8 cellular contexts compared by ENCODE assay signal in the genomic region with DNA sequence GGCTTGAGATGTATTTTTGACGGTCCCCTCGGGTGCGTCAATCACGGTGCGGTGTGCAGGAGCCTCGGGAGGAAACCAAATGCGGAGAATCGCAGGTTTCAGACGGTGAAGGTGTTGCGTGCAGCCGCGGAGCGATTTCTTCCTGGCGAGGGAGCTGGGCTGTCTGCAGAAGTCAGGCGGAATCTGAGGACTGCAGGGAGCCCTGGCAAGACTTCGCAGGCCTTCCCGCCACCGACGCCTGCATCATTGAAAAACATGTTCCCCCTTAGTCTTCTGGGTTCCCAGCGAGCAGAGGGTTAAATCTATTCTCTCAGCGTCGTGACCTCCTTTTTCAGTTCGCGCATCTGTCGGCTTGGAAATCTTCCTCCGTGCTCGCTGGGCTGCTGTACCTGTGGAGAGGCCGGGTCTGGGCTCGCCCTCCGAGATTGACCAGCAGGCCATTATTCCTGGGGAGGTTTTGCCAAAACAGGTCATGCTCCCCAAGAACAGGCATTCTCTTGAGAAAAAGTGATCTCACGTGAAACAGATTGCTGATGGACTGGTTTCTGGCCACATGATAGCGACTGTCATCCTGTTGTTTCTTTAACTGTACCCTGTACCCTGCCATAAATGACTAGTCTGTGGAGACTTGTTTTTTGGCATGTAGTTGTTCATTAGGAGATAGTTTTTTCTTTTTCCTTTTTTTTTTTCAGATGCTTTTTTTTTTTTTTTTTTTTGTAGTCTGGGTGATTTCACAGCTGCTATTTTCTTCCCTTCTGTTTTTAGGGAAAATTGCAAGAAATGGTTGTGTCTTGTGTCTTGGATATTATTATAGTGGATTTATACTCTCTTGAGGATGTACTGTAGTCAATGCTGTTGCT. TPM values are rescaled to one million over a fixed set of nuclear protein-coding genes. Genes with fewer than 3 reads are reported as not detected.
DNase-seq lines count a peak whose midpoint lies in the region; ATAC-seq and TF ChIP-seq lines count a peak whose summit lies in the region.

No MANE protein-coding gene starts in this region.

- intact Hi-C loops in CD4-positive, alpha-beta T cell (cut with DNase I, micrococcal nuclease), result loop anchor here (1.0 to 5.0 kb wide), 4 partner anchors 32 to 57 kb away; no protein-coding TSS in a partner anchor

- peak overlapping the region; percentile 93 for H3K27ac Mint-ChIP-seq in CD4-positive, alpha-beta T cell
- peak overlapping the region; percentile 92 for H3K27ac Mint-ChIP-seq in activated CD8-positive, alpha-beta memory T cell treated with anti-CD3 and anti-CD28 coated beads, Interleukin-2, amount 10 ng/mL, durations not matched to agents 7 days and 5 days
- H3K27ac Mint-ChIP-seq in nephron progenitor cell, result peak overlapping the region; percentile 97

- H3K27me3 ChIP-seq in CD4-positive, alpha-beta T cell (ENCODE audit: control insufficient read depth, insufficient read depth, low read length), result no peaks in the 10 kb centered on the region
- H3K27me3 ChIP-seq in upper lobe of left lung, result no peaks in the 10 kb centered on the region

- no peaks in the 10 kb centered on the region for H3K36me3 ChIP-seq in upper lobe of left lung

- TF ChIP-seq CTCF in CD4-positive, alpha-beta T cell (IDR thresholded peaks at IDR 0.05), result no peak
- TF ChIP-seq CTCF in epithelial cell of esophagus (IDR thresholded peaks at IDR 0.05; ENCODE audit: insufficient read depth, low read depth, low read length, missing control alignments) (no peak), nephron progenitor cell (IDR thresholded peaks at IDR 0.05) (no peak), upper lobe of left lung (IDR thresholded peaks at IDR 0.05) (no peak)

- H3K4me3 ChIP-seq in epithelial cell of esophagus (ENCODE audit: low read length) (peak overlapping the region; percentile 54), upper lobe of left lung (peak overlapping the region; percentile 9 to 93 (median 82))

- peak; percentile 5 to 54 (median 36) for DNase-seq in CD4-positive, alpha-beta T cell
- DNase-seq in NCI-H2227 treated with DMSO at 0.1 percent for 48 hours (lab: John Stamatoyannopoulos, UW), result peak; percentile 55
- DNase-seq in activated CD8-positive, alpha-beta memory T cell treated with anti-CD3 and anti-CD28 coated beads, Interleukin-2, amount 10 ng/mL, durations not matched to agents 7 days and 5 days, result peak; percentile 71
- DNase-seq in epithelial cell of esophagus (ENCODE audit: low read depth), result peak; percentile 59
- no peak for DNase-seq in nephron progenitor cell
- DNase-seq in upper lobe of left lung, result peak in 1 of 2 donors; percentile 24

- H3K4me1 ChIP-seq in upper lobe of left lung, result peaks cover 11 to 26% (median 16%) of the 10 kb centered on the region in 4 donors

- peak overlapping the region; percentile 76 for H3K27ac ChIP-seq in CD4-positive, alpha-beta T cell (ENCODE audit: low read depth, low read length)
- peak overlapping the region in 3 of 4 donors; percentile 49 to 87 (median 59) for H3K27ac ChIP-seq in upper lobe of left lung

- TF ChIP-seq POLR2A in upper lobe of left lung (IDR thresholded peaks at IDR 0.05), result no peak

- CTCF ChIA-PET in CD4-positive, alpha-beta T cell (lab: Charles Lee), result interaction anchor here (0.6 to 2.0 kb wide), 6 partner anchors 15 to 484 kb away, joined by 3 to 4 read pairs (median 3); no protein-coding TSS in a partner anchor
- CTCF ChIA-PET in activated CD8-positive, alpha-beta memory T cell treated with anti-CD3 and anti-CD28 coated beads, Interleukin-2, amount 10 ng/mL, durations not matched to agents 7 days and 5 days (lab: Charles Lee), result interaction anchor here (1.0 to 2.3 kb wide), 12 partner anchors 9 to 207 kb away, joined by 3 to 11 read pairs (median 4); no protein-coding TSS in a partner anchor

- ATAC-seq in CD4-positive, alpha-beta T cell (ENCODE audit: poor library complexity), result peak; percentile 50
- ATAC-seq in GM21529 (IDR thresholded peaks at IDR 0.05; ENCODE audit: unreplicated experiment), result peak; percentile 23
- peak; percentile 34 for ATAC-seq in activated CD8-positive, alpha-beta memory T cell treated with anti-CD3 and anti-CD28 coated beads, Interleukin-2, amount 10 ng/mL, durations not matched to agents 7 days and 5 days
- no peak for ATAC-seq in upper lobe of left lung (ENCODE audit: low FRiP score in 2 of 2)
- ATAC-seq in GM21786 (IDR thresholded peaks at IDR 0.05; ENCODE audit: unreplicated experiment), result no peak

- no peaks in the 10 kb centered on the region for H3K9me3 Mint-ChIP-seq in CD4-positive, alpha-beta T cell
- no peaks in the 10 kb centered on the region for H3K9me3 Mint-ChIP-seq in activated CD8-positive, alpha-beta memory T cell treated with anti-CD3 and anti-CD28 coated beads, Interleukin-2, amount 10 ng/mL, durations not matched to agents 7 days and 5 days (ENCODE audit: low read depth)
- no peaks in the 10 kb centered on the region for H3K9me3 Mint-ChIP-seq in nephron progenitor cell

- no peaks in the 10 kb centered on the region for H3K9me3 ChIP-seq in CD4-positive, alpha-beta T cell (ENCODE audit: control insufficient read depth, low read length)
- H3K9me3 ChIP-seq in upper lobe of left lung, result no peaks in the 10 kb centered on the region

- H3K4me1 Mint-ChIP-seq in CD4-positive, alpha-beta T cell (ENCODE audit: low read depth), result peaks cover 61% of the 10 kb centered on the region
- peaks cover 39% of the 10 kb centered on the region for H3K4me1 Mint-ChIP-seq in activated CD8-positive, alpha-beta memory T cell treated with anti-CD3 and anti-CD28 coated beads, Interleukin-2, amount 10 ng/mL, durations not matched to agents 7 days and 5 days
- H3K4me1 Mint-ChIP-seq in nephron progenitor cell, result peaks cover 56% of the 10 kb centered on the region

- POLR2A ChIA-PET in CD4-positive, alpha-beta T cell (lab: Charles Lee), result interaction anchor here (0.6 to 6.2 kb wide), 19 partner anchors 11 to 1834 kb away, joined by 3 to 110 read pairs (median 8); partner anchors contain the start of genes MED18, RNU11, SRSF4 and YTHDF2

- H3K36me3 Mint-ChIP-seq in CD4-positive, alpha-beta T cell (ENCODE audit: low read depth), result peaks cover 36% of the 10 kb centered on the region
- peaks cover 1% of the 10 kb centered on the region for H3K36me3 Mint-ChIP-seq in activated CD8-positive, alpha-beta memory T cell treated with anti-CD3 and anti-CD28 coated beads, Interleukin-2, amount 10 ng/mL, durations not matched to agents 7 days and 5 days
- no peaks in the 10 kb centered on the region for H3K36me3 Mint-ChIP-seq in nephron progenitor cell (ENCODE audit: low read depth)

- 6 to 7% methylated on average over 11 to 32 of the region's 32 CpGs for WGBS in upper lobe of left lung, 2 donors

- H3K4me3 Mint-ChIP-seq in CD4-positive, alpha-beta T cell, result peak overlapping the region; percentile 90
- peak overlapping the region; percentile 96 for H3K4me3 Mint-ChIP-seq in activated CD8-positive, alpha-beta memory T cell treated with anti-CD3 and anti-CD28 coated beads, Interleukin-2, amount 10 ng/mL, durations not matched to agents 7 days and 5 days
- H3K4me3 Mint-ChIP-seq in nephron progenitor cell, result peak overlapping the region; percentile 95

- no peaks in the 10 kb centered on the region for H3K27me3 Mint-ChIP-seq in CD4-positive, alpha-beta T cell
- no peaks in the 10 kb centered on the region for H3K27me3 Mint-ChIP-seq in activated CD8-positive, alpha-beta memory T cell treated with anti-CD3 and anti-CD28 coated beads, Interleukin-2, amount 10 ng/mL, durations not matched to agents 7 days and 5 days
- H3K27me3 Mint-ChIP-seq in nephron progenitor cell (ENCODE audit: low read depth, poor library complexity), result peaks cover 4% of the 10 kb centered on the region

- TF ChIP-seq EP300 in upper lobe of left lung (IDR thresholded peaks at IDR 0.05), result no peak

RNA-seq across cellular contexts. Expression of gene EPB41, which starts 0.9 kb away (rescaled TPM):
- 100 to 1,000 TPM; 138 to 145 TPM for total RNA-seq in CD4-positive, alpha-beta T cell
- 10 to 100 TPM; 73.7 to 83.8 TPM for total RNA-seq in activated CD8-positive, alpha-beta memory T cell treated with anti-CD3 and anti-CD28 coated beads, Interleukin-2, amount 10 ng/mL, durations not matched to agents 7 days and 5 days
- total RNA-seq in upper lobe of left lung, result 100 to 1,000 TPM in 1 of 6 donors, 10 to 100 TPM in 5; 43.5 to 109 (median 51.9) TPM

Comparison
In these comparisons a context has a peak if more than half of its experiments do, and no peak if none do; other contexts are left out.
1. ATAC-seq: peak in CD4-positive, alpha-beta T cell (single experiment), GM21529 (single experiment) and activated CD8-positive, alpha-beta memory T cell treated with anti-CD3 and anti-CD28 coated beads, Interleukin-2, amount 10 ng/mL, durations not matched to agents 7 days and 5 days (single experiment); none in upper lobe of left lung (0 of 2) and GM21786 (single experiment).
2. Peak in every context shown above with its lines, with median percentiles within 50 percentile points of each other: H3K27ac Mint-ChIP-seq and H3K4me3 Mint-ChIP-seq.